Comparison of ENCODE assay signal across 19 cellular contexts in the genomic region with DNA sequence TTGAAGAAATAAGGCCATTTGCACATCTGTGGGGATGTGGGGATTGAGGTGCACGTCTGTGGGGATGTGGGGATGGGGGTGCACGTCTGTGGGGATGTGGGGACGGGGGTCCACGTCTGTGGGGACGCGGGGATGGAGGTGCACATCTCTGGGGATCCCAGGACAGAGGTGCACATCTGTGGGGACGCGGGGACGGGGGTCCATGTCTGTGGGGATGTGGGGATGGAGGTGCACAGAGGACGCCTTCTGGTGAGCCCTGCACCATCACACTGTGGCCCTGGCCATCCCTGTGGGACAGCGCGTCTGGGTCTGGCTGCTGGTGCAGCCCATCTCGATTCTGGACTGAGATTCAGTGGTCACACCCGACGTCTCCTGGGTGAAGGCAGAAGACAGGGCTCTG.
DNase-seq lines count a peak whose midpoint lies in the region; ATAC-seq and TF ChIP-seq lines count a peak whose summit lies in the region.
"Had no signal": no experiment of that assay in that cellular context is flagged by ENCODE, and none has a peak within 500 bp of the region (broad histone marks: within the 10 kb centered on the region; RNA-seq: fewer than 3 reads in every experiment).

No MANE protein-coding gene starts in this region.

- intact Hi-C loops in activated CD8-positive, alpha-beta T cell treated with anti-CD3 and anti-CD28 coated beads for 36 hours (cut with micrococcal nuclease): no loop called here
- intact Hi-C loops in CD8-positive, alpha-beta T cell (cut with DNase I, micrococcal nuclease): no loop called here
- intact Hi-C loops in lower lobe of right lung (cut with DNase I): no loop called here
- intact Hi-C loops in spleen (cut with DNase I; ENCODE audit: low total_unique reads): no loop called here

- CTCF ChIA-PET in activated CD8-positive, alpha-beta T cell treated with anti-CD3 and anti-CD28 coated beads, Interleukin-2, amount 10 ng/mL, durations not matched to agents 7 days and 5 days (lab: Charles Lee): no interaction called here
- CTCF ChIA-PET in activated CD8-positive, alpha-beta T cell treated with anti-CD3 and anti-CD28 coated beads for 36 hours (lab: Charles Lee): no interaction called here
- CTCF ChIA-PET in CD8-positive, alpha-beta T cell (lab: Charles Lee): no interaction called here
- CTCF ChIA-PET in WTC11 (lab: Charles Lee): no interaction called here

- H3K27me3 Mint-ChIP-seq in activated CD8-positive, alpha-beta T cell treated with anti-CD3 and anti-CD28 coated beads, Interleukin-2, amount 10 ng/mL, durations not matched to agents 7 days and 5 days (ENCODE audit: low read depth): no peaks in the 10 kb centered on the region
- no peaks in the 10 kb centered on the region for H3K27me3 Mint-ChIP-seq in activated CD8-positive, alpha-beta T cell treated with anti-CD3 and anti-CD28 coated beads for 36 hours
- H3K27me3 Mint-ChIP-seq in CD8-positive, alpha-beta T cell (ENCODE audit: low read depth): no peaks in the 10 kb centered on the region
- H3K27me3 Mint-ChIP-seq in WTC11 (ENCODE audit: low read depth): no peaks in the 10 kb centered on the region

- ATAC-seq in activated CD8-positive, alpha-beta T cell treated with anti-CD3 and anti-CD28 coated beads, Interleukin-2, amount 10 ng/mL, durations not matched to agents 7 days and 5 days: no peak
- no peak for ATAC-seq in activated CD8-positive, alpha-beta T cell treated with anti-CD3 and anti-CD28 coated beads for 36 hours
- no peak for ATAC-seq in CD8-positive, alpha-beta T cell
- ATAC-seq in lower lobe of right lung (no peak), GM21381 (IDR thresholded peaks at IDR 0.05; ENCODE audit: unreplicated experiment) (no peak), WTC11 (no peak)
- ATAC-seq: K562 had no signal

- POLR2A ChIA-PET in activated CD8-positive, alpha-beta T cell treated with anti-CD3 and anti-CD28 coated beads, Interleukin-2, amount 10 ng/mL, durations not matched to agents 7 days and 5 days (lab: Charles Lee): no interaction called here
- POLR2A ChIA-PET in activated CD8-positive, alpha-beta T cell treated with anti-CD3 and anti-CD28 coated beads for 36 hours (lab: Charles Lee): no interaction called here
- POLR2A ChIA-PET in CD8-positive, alpha-beta T cell (lab: Charles Lee): no interaction called here
- POLR2A ChIA-PET in WTC11 (lab: Charles Lee): no interaction called here

- no peak overlapping the region for H3K4me3 ChIP-seq in CD8-positive, alpha-beta T cell (ENCODE audit: low read depth, low read length)
- no peak overlapping the region for H3K4me3 ChIP-seq in lower lobe of right lung
- H3K4me3 ChIP-seq in spleen: no peak overlapping the region
- H3K4me3 ChIP-seq: K562 had no signal

- H3K4me1 ChIP-seq in CD8-positive, alpha-beta T cell (ENCODE audit: insufficient read depth, low read length): peaks cover 28% of the 10 kb centered on the region
- peaks cover 7% of the 10 kb centered on the region for H3K4me1 ChIP-seq in lower lobe of right lung
- peaks cover 3 to 22% (median 19%) of the 10 kb centered on the region in 6 donors for H3K4me1 ChIP-seq in spleen

- no peaks in the 10 kb centered on the region for H3K9me3 ChIP-seq in CD8-positive, alpha-beta T cell (ENCODE audit: low read length)
- no peaks in the 10 kb centered on the region for H3K9me3 ChIP-seq in lower lobe of right lung
- H3K9me3 ChIP-seq in spleen: no peaks in the 10 kb centered on the region

- H3K4me3 Mint-ChIP-seq in activated CD8-positive, alpha-beta T cell treated with anti-CD3 and anti-CD28 coated beads, Interleukin-2, amount 10 ng/mL, durations not matched to agents 7 days and 5 days: no peak overlapping the region
- H3K4me3 Mint-ChIP-seq in activated CD8-positive, alpha-beta T cell treated with anti-CD3 and anti-CD28 coated beads for 36 hours: no peak overlapping the region
- no peak overlapping the region for H3K4me3 Mint-ChIP-seq in CD8-positive, alpha-beta T cell
- H3K4me3 Mint-ChIP-seq in WTC11: no peak overlapping the region

- peaks cover 11% of the 10 kb centered on the region for H3K36me3 Mint-ChIP-seq in activated CD8-positive, alpha-beta T cell treated with anti-CD3 and anti-CD28 coated beads, Interleukin-2, amount 10 ng/mL, durations not matched to agents 7 days and 5 days (ENCODE audit: low read depth)
- peaks cover 18% of the 10 kb centered on the region for H3K36me3 Mint-ChIP-seq in activated CD8-positive, alpha-beta T cell treated with anti-CD3 and anti-CD28 coated beads for 36 hours (ENCODE audit: low read depth)
- peaks cover 8% of the 10 kb centered on the region for H3K36me3 Mint-ChIP-seq in CD8-positive, alpha-beta T cell
- no peaks in the 10 kb centered on the region for H3K36me3 Mint-ChIP-seq in WTC11

- TF ChIP-seq CTCF in activated CD8-positive, alpha-beta T cell treated with anti-CD3 and anti-CD28 coated beads for 36 hours (IDR thresholded peaks at IDR 0.05): no peak
- no peak for TF ChIP-seq CTCF in CD8-positive, alpha-beta T cell (IDR thresholded peaks at IDR 0.05)
- TF ChIP-seq CTCF in lower lobe of right lung (IDR thresholded peaks at IDR 0.05) (no peak), spleen (IDR thresholded peaks at IDR 0.05 in 8 of 11, conservative IDR thresholded peaks at IDR 0.05 in 3 of 11) (no peak), WTC11 (IDR thresholded peaks at IDR 0.05) (no peak)

- no peaks in the 10 kb centered on the region for H3K36me3 ChIP-seq in CD8-positive, alpha-beta T cell (ENCODE audit: insufficient read depth, low read length)
- H3K36me3 ChIP-seq in lower lobe of right lung (no peaks in the 10 kb centered on the region), spleen (peaks cover 0 to 23% (median 4%) of the 10 kb centered on the region in 6 donors)

- H3K27ac ChIP-seq in CD8-positive, alpha-beta T cell (ENCODE audit: low read depth, low read length): no peak overlapping the region
- no peak overlapping the region for H3K27ac ChIP-seq in lower lobe of right lung
- no peak overlapping the region for H3K27ac ChIP-seq in spleen
- H3K27ac ChIP-seq: HL-60 had no signal

- peaks cover 41% of the 10 kb centered on the region for H3K4me1 Mint-ChIP-seq in activated CD8-positive, alpha-beta T cell treated with anti-CD3 and anti-CD28 coated beads, Interleukin-2, amount 10 ng/mL, durations not matched to agents 7 days and 5 days (ENCODE audit: low read depth)
- H3K4me1 Mint-ChIP-seq in activated CD8-positive, alpha-beta T cell treated with anti-CD3 and anti-CD28 coated beads for 36 hours (ENCODE audit: low read depth): peaks cover 32% of the 10 kb centered on the region
- peaks cover 39% of the 10 kb centered on the region for H3K4me1 Mint-ChIP-seq in CD8-positive, alpha-beta T cell (ENCODE audit: low read depth)
- H3K4me1 Mint-ChIP-seq in WTC11: no peaks in the 10 kb centered on the region

- H3K27ac Mint-ChIP-seq in activated CD8-positive, alpha-beta T cell treated with anti-CD3 and anti-CD28 coated beads, Interleukin-2, amount 10 ng/mL, durations not matched to agents 7 days and 5 days: peak overlapping the region; percentile 60
- no peak overlapping the region for H3K27ac Mint-ChIP-seq in activated CD8-positive, alpha-beta T cell treated with anti-CD3 and anti-CD28 coated beads for 36 hours
- peak overlapping the region; percentile 81 for H3K27ac Mint-ChIP-seq in CD8-positive, alpha-beta T cell
- no peak overlapping the region for H3K27ac Mint-ChIP-seq in WTC11

- 92 to 95% (median 94%) methylated on average over 15 of the region's 15 CpGs for WGBS in spleen, 5 donors

- TF ChIP-seq POLR2A in spleen (IDR thresholded peaks at IDR 0.05): no peak

- no peaks in the 10 kb centered on the region for H3K27me3 ChIP-seq in CD8-positive, alpha-beta T cell (ENCODE audit: insufficient read depth, low read length)
- no peaks in the 10 kb centered on the region for H3K27me3 ChIP-seq in lower lobe of right lung (ENCODE audit: low read depth)
- no peaks in the 10 kb centered on the region for H3K27me3 ChIP-seq in spleen (replicated peaks in 1 of 7)

- no peaks in the 10 kb centered on the region for H3K9me3 Mint-ChIP-seq in activated CD8-positive, alpha-beta T cell treated with anti-CD3 and anti-CD28 coated beads, Interleukin-2, amount 10 ng/mL, durations not matched to agents 7 days and 5 days (ENCODE audit: insufficient read depth)
- no peaks in the 10 kb centered on the region for H3K9me3 Mint-ChIP-seq in activated CD8-positive, alpha-beta T cell treated with anti-CD3 and anti-CD28 coated beads for 36 hours
- no peaks in the 10 kb centered on the region for H3K9me3 Mint-ChIP-seq in CD8-positive, alpha-beta T cell
- no peaks in the 10 kb centered on the region for H3K9me3 Mint-ChIP-seq in WTC11

- no peak for DNase-seq in activated CD8-positive, alpha-beta T cell treated with anti-CD3 and anti-CD28 coated beads, Interleukin-2, amount 10 ng/mL, durations not matched to agents 7 days and 5 days
- DNase-seq in activated CD8-positive, alpha-beta T cell treated with anti-CD3 and anti-CD28 coated beads for 36 hours: no peak
- DNase-seq in CD8-positive, alpha-beta T cell: no peak
- DNase-seq in lower lobe of right lung: peak; percentile 35
- DNase-seq in spleen: peak; percentile 65
- DNase-seq in SW480 (ENCODE audit: low spot score): no peak
- DNase-seq in WTC11 (ENCODE audit: low spot score): no peak
- DNase-seq: C1 segment of cervical spinal cord; DMS79 treated with DMSO at 0.1 percent for 48 hours; GOT3; NCI-H2107; NCI-H226; NCI-H69; NK-92 treated with Interleukin-12 subunit alpha and Interleukin-12 subunit beta, amount 100 ng/mL, for 24 hours; OCI-M1; RPMI8226 had no signal

TF ChIP-seq in WTC11, 78 proteins besides CTCF, POLR2A, EP300 and RAD21:
- TF ChIP-seq SMAD4 (CRISPR knock-in tag; IDR thresholded peaks at IDR 0.05) (no peak), ZNF396 (CRISPR knock-in tag; IDR thresholded peaks at IDR 0.05; ENCODE audit: borderline replicate concordance) (no peak), OVOL2 (CRISPR knock-in tag; IDR thresholded peaks at IDR 0.05; ENCODE audit: borderline replicate concordance) (no peak)

Comparison
In these comparisons a context has a peak if more than half of its experiments do, and no peak if none do; other contexts are left out.
1. H3K27ac Mint-ChIP-seq: peak in activated CD8-positive, alpha-beta T cell treated with anti-CD3 and anti-CD28 coated beads, Interleukin-2, amount 10 ng/mL, durations not matched to agents 7 days and 5 days (single experiment) and CD8-positive, alpha-beta T cell (single experiment); none in activated CD8-positive, alpha-beta T cell treated with anti-CD3 and anti-CD28 coated beads for 36 hours (single experiment) and WTC11 (single experiment).
2. DNase-seq: peak in lower lobe of right lung (single experiment) and spleen (single experiment); none in activated CD8-positive, alpha-beta T cell treated with anti-CD3 and anti-CD28 coated beads, Interleukin-2, amount 10 ng/mL, durations not matched to agents 7 days and 5 days (single experiment), activated CD8-positive, alpha-beta T cell treated with anti-CD3 and anti-CD28 coated beads for 36 hours (single experiment), CD8-positive, alpha-beta T cell (0 of 7), SW480 (single experiment) and WTC11 (single experiment).